In genomic region chr10:50574305-50574704, GRCh38 we compare ENCODE assay signal across 17 cellular contexts. TPM values are rescaled to one million over a fixed set of nuclear protein-coding genes. Genes with fewer than 3 reads are reported as not detected.
DNase-seq lines count a peak whose midpoint lies in the region; TF ChIP-seq lines count a peak whose summit lies in the region.
"Had no signal": no experiment of that assay in that cellular context is flagged by ENCODE, and none has a peak within 500 bp of the region (broad histone marks: within the 10 kb centered on the region; RNA-seq: fewer than 3 reads in every experiment).

No MANE protein-coding gene starts in this region.

- no peak overlapping the region for H3K4me3 ChIP-seq in GM12864 (ENCODE audit: low read depth, low read length)
- H3K4me3 ChIP-seq: ascending aorta, BLaER1, dorsolateral prefrontal cortex had no signal

- H3K36me3 Mint-ChIP-seq in endothelial cell (ENCODE audit: low read depth, unreplicated experiment) (no peaks in the 10 kb centered on the region), osteocyte (ENCODE audit: unreplicated experiment) (peaks cover 9% of the 10 kb centered on the region)

- H3K9me3 Mint-ChIP-seq in endothelial cell (ENCODE audit: unreplicated experiment), result no peaks in the 10 kb centered on the region
- H3K9me3 Mint-ChIP-seq in osteocyte (ENCODE audit: unreplicated experiment), result peaks cover 9% of the 10 kb centered on the region

- H3K27me3 Mint-ChIP-seq in endothelial cell (ENCODE audit: unreplicated experiment), result no peaks in the 10 kb centered on the region
- H3K27me3 Mint-ChIP-seq in osteocyte (ENCODE audit: unreplicated experiment), result no peaks in the 10 kb centered on the region
- H3K27me3 Mint-ChIP-seq: naive B cell, T-helper 17 cell had no signal

- DNase-seq in GM12864 (ENCODE audit: low read depth), result no peak
- DNase-seq in OCI-M1 (lab: John Stamatoyannopoulos, UW), result peak; percentile 45
- DNase-seq in endothelial cell (ENCODE audit: low spot score), result no peak
- no peak for DNase-seq in osteocyte (ENCODE audit: extremely low spot score, unreplicated experiment)
- DNase-seq in RKO (ENCODE audit: low spot score), result no peak
- no peak for DNase-seq in D341Med (ENCODE audit: low spot score)
- no peak for DNase-seq in NOMO-1 treated with dmso at 0.1 percent for 144 hours (lab: John Stamatoyannopoulos, UW; ENCODE audit: unreplicated experiment)
- DNase-seq: activated gamma-delta T cell treated with Interleukin-2 at 50 U/mL for 16 hours, DMS79 treated with DMSO at 0.1 percent for 48 hours, dorsolateral prefrontal cortex, naive B cell, NCI-H1048, NCI-H2171, NCI-H774, T-helper 17 cell had no signal

- peak; percentile 25 for TF ChIP-seq CTCF in GM12864 (IDR thresholded peaks at IDR 0.05; ENCODE audit: low read depth, low read length, missing control alignments)
- TF ChIP-seq CTCF in endothelial cell (IDR thresholded peaks at IDR 0.05; ENCODE audit: unreplicated experiment), result peak; percentile 74
- peak; percentile 11 for TF ChIP-seq CTCF in osteocyte (IDR thresholded peaks at IDR 0.05)

- no peak overlapping the region for H3K27ac Mint-ChIP-seq in endothelial cell (ENCODE audit: unreplicated experiment)
- no peak overlapping the region for H3K27ac Mint-ChIP-seq in osteocyte (ENCODE audit: unreplicated experiment)
- H3K27ac Mint-ChIP-seq: naive B cell had no signal

- peaks cover 23% of the 10 kb centered on the region for H3K4me1 Mint-ChIP-seq in endothelial cell (ENCODE audit: unreplicated experiment)
- peaks cover 33% of the 10 kb centered on the region for H3K4me1 Mint-ChIP-seq in osteocyte (ENCODE audit: unreplicated experiment)

- H3K4me3 Mint-ChIP-seq in endothelial cell (ENCODE audit: unreplicated experiment) (no peak overlapping the region), osteocyte (ENCODE audit: unreplicated experiment) (no peak overlapping the region)
- H3K4me3 Mint-ChIP-seq: T-helper 17 cell had no signal

RNA-seq across cellular contexts. Expression of gene SGMS1, which starts 49.5 kb away (rescaled TPM):
- total RNA-seq in endothelial cell (ENCODE audit: unreplicated experiment) (12.4 TPM), osteocyte (20.7 and 21.0 TPM in 2 replicates)

Comparison
In these comparisons a context has a peak if more than half of its experiments do, and no peak if none do; other contexts are left out.
1. CTCF ChIP-seq: peak in every context shown above with its lines; median percentile 74 in endothelial cell; 25 in GM12864; 11 in osteocyte.